In genomic region chrX:119669424-119670037, GRCh38 we compare ENCODE assay signal across 1 cellular context.
TF ChIP-seq lines count a peak whose summit lies in the region.

No MANE protein-coding gene starts in this region.

TF ChIP-seq in SK-N-SH treated with all-trans-retinoic acid at 6 μM for 48 hours, 23 proteins besides CTCF, POLR2A, EP300 and RAD21 (continued from another document):
- peak; percentile 34; the same call in 1 of the 2 replicates for TF ChIP-seq CREB5 (CRISPR knock-in tag; IDR thresholded peaks at IDR 0.05; ENCODE audit: low read depth)
- TF ChIP-seq ZFP3 (CRISPR knock-in tag; IDR thresholded peaks at IDR 0.05) = peak; percentile 68
- peak; percentile 85 for TF ChIP-seq TCF4 (CRISPR knock-in tag; IDR thresholded peaks at IDR 0.05; ENCODE audit: borderline replicate concordance)
- TF ChIP-seq ARNTL (CRISPR knock-in tag; IDR thresholded peaks at IDR 0.05; ENCODE audit: borderline replicate concordance, low read depth) = no peak
- 0 out of 2 replicates have a peak, but pooled peaks have one; percentile 57 for TF ChIP-seq CSDC2 (CRISPR knock-in tag; IDR thresholded peaks at IDR 0.05)
- TF ChIP-seq ZNF70 (CRISPR knock-in tag; IDR thresholded peaks at IDR 0.05) = no peak
- peak; percentile 73; the same call in 1 of the 2 replicates for TF ChIP-seq SNAI2 (CRISPR knock-in tag; IDR thresholded peaks at IDR 0.05)
- no peak for TF ChIP-seq TOX (CRISPR knock-in tag; IDR thresholded peaks at IDR 0.05; ENCODE audit: borderline replicate concordance)
- TF ChIP-seq TSHZ2 (CRISPR knock-in tag; IDR thresholded peaks at IDR 0.05) = peak; percentile 83
- no peak for TF ChIP-seq ZNF8 (CRISPR knock-in tag; IDR thresholded peaks at IDR 0.05)
- no peak for TF ChIP-seq GLIS3 (CRISPR knock-in tag; IDR thresholded peaks at IDR 0.05)
- TF ChIP-seq CSRNP3 (CRISPR knock-in tag; IDR thresholded peaks at IDR 0.05) = 0 out of 2 replicates have a peak, but pooled peaks have one; percentile 15
TF ChIP-seq in SK-N-SH treated with all-trans-retinoic acid at 6 μM for 48 hours: peak in this region for 8.
